23 cellular contexts compared by ENCODE assay signal in the genomic region with DNA sequence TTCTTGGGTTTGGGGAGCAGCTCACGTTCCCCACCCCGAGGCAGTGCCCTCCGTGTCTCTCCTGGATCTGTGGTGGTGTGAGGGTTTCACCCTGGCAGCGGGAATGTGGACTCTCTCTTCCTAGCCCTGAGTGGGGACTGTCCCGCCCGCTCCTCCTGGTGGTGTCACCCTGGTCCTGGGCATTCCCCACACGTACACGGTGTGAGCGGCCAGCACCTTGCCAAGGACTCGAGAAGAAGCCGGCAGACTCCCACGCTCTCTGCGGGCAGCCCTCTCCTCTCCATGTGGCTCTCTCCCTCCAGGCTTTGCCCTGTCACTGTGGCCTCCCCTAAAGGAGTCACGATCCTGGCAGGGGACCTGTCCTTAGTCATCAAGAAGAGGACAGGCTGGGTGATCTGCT. TPM values are rescaled to one million over a fixed set of nuclear protein-coding genes. Genes with fewer than 3 reads are reported as not detected.
"Had no signal": no experiment of that assay in that cellular context is flagged by ENCODE, and none has a peak within 500 bp of the region (broad histone marks: within the 10 kb centered on the region; RNA-seq: fewer than 3 reads in every experiment).

No MANE protein-coding gene starts in this region.

- H3K9me3 ChIP-seq: SJSA1 had no signal

- FAIRE-seq: HTR-8/SVneo, K562 had no signal

- H3K27me3 ChIP-seq: SJSA1 had no signal

- H3K4me2 ChIP-seq: KMS-11 had no signal

- H3K36me3 ChIP-seq: SJSA1 had no signal

- H3K27ac ChIP-seq: HL-60, KMS-11, RWPE1, SJSA1, SK-N-MC had no signal

- DNase-seq: Kasumi-1, MM.1S, NCI-H1092 treated with DMSO at 0.1 percent for 48 hours, NCI-H1436, NCI-H187, NCI-H2029, NCI-H2081 treated with DMSO at 0.1 percent for 48 hours, NCI-H2171, NCI-H226, NCI-H446, NCI-H510A, NCI-H524 treated with DMSO at 0.1 percent for 48 hours, NCI-H69, NCI-H774, SIG-M5 had no signal

- H3K4me3 ChIP-seq: K562, SJSA1, SK-N-MC had no signal

- ATAC-seq: K562 had no signal

- H3K4me1 ChIP-seq: SJSA1 had no signal

- H3K9ac ChIP-seq: KMS-11 had no signal

RNA-seq across cellular contexts. Expression of gene DPYSL4, which starts 24.0 kb away (rescaled TPM):
- total RNA-seq: K562 had no signal
- polyA plus RNA-seq: IgD-negative memory B cell had no signal
